In the genomic region with DNA sequence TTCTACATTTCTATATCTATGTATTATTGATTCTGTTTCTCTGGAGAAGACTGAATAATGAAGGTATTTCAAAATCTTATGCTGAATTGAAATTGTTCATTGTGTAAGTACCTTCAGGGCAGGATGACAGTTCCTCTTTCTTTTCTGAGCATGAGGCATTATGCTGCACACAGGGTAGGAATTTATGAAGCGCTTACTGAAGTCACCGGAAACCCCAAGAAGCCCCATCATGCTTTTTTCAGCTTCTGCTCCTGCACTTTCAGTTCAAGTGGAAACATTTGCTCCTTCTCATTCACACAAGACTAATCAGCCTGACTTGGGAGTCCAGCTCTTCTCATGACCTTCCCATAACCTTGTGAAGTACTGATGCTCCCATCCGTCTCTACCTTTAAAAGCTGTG, we compare ENCODE assay signal across 12 cellular contexts.
DNase-seq lines count a peak whose midpoint lies in the region; ATAC-seq and FAIRE-seq lines count a peak whose summit lies in the region.
"Had no signal": no experiment of that assay in that cellular context is flagged by ENCODE, and none has a peak within 500 bp of the region (broad histone marks: within the 10 kb centered on the region; RNA-seq: fewer than 3 reads in every experiment).

No MANE protein-coding gene starts in this region.

- H3K4me2 ChIP-seq in mesenchymal stem cell (ENCODE audit: low read length, poor library complexity, severe bottlenecking): no peak overlapping the region
- H3K4me2 ChIP-seq: KMS-11 had no signal

- DNase-seq in mesenchymal stem cell: peak; percentile 0
- no peak for DNase-seq in HTR-8/SVneo (ENCODE audit: insufficient read length, low spot score)
- no peak for DNase-seq in NCI-H2171 treated with DMSO at 0.1 percent for 48 hours (lab: John Stamatoyannopoulos, UW)
- DNase-seq in stimulated activated naive CD4-positive, alpha-beta T cell (lab: John Stamatoyannopoulos, UW): no peak
- DNase-seq in ureter (ENCODE audit: low spot score): no peak
- DNase-seq: activated naive CD8-positive, alpha-beta T cell treated with anti-CD3 and anti-CD28 coated beads, Interleukin-2, amount 10 ng/mL, durations not matched to agents 7 days and 5 days; stimulated activated CD4-positive, alpha-beta T cell treated with anti-CD3 and anti-CD28 coated beads, Interleukin-4, amount 100 ng/mL, for 4 hours had no signal

- no peaks in the 10 kb centered on the region for H3K79me1 ChIP-seq in mesenchymal stem cell (replicated peaks; ENCODE audit: low read length, poor library complexity, severe bottlenecking)

- H2BK120ac ChIP-seq in mesenchymal stem cell (ENCODE audit: low read depth, low read length): no peak overlapping the region

- no peak overlapping the region for H2BK15ac ChIP-seq in mesenchymal stem cell (ENCODE audit: low read depth, poor library complexity, severe bottlenecking)

- no peak overlapping the region for H2AK5ac ChIP-seq in mesenchymal stem cell (ENCODE audit: low read length, severe bottlenecking)

- H3K36me3 ChIP-seq in mesenchymal stem cell (ENCODE audit: control insufficient read depth in 1 of 2, insufficient read depth in 2 of 2, low read depth in 1 of 2, low read length in 2 of 2): no peaks in the 10 kb centered on the region
- H3K36me3 ChIP-seq: SJSA1 had no signal

- H4K91ac ChIP-seq in mesenchymal stem cell (ENCODE audit: low read length): no peak overlapping the region

- no peak overlapping the region for H4K8ac ChIP-seq in mesenchymal stem cell (ENCODE audit: low read length)

- H3K9me3 ChIP-seq in mesenchymal stem cell (ENCODE audit: control insufficient read depth, low read length): no peaks in the 10 kb centered on the region
- H3K9me3 ChIP-seq: SJSA1 had no signal

- no peak overlapping the region for H2BK5ac ChIP-seq in mesenchymal stem cell (ENCODE audit: low read depth, low read length, poor library complexity, severe bottlenecking)

- no peak overlapping the region for H3K27ac ChIP-seq in mesenchymal stem cell (ENCODE audit: low read length, poor library complexity, severe bottlenecking)
- H3K27ac ChIP-seq: KMS-11, SJSA1 had no signal

- H2BK12ac ChIP-seq in mesenchymal stem cell (ENCODE audit: low read length in 2 of 2): no peak overlapping the region

- no peak overlapping the region for H3K18ac ChIP-seq in mesenchymal stem cell (ENCODE audit: low read depth in 1 of 2, low read length in 2 of 2)

- no peak overlapping the region for H3K4me3 ChIP-seq in mesenchymal stem cell (ENCODE audit: insufficient read depth in 1 of 2, low read depth in 1 of 2, low read length in 2 of 2)
- H3K4me3 ChIP-seq: SJSA1 had no signal

- ATAC-seq in GM18861 (IDR thresholded peaks at IDR 0.05; ENCODE audit: unreplicated experiment): peak; percentile 52
- peak; percentile 83 for ATAC-seq in GM21717 (IDR thresholded peaks at IDR 0.05; ENCODE audit: unreplicated experiment)
- peak; percentile 68 for ATAC-seq in HG03520 (IDR thresholded peaks at IDR 0.05; ENCODE audit: unreplicated experiment)

- peaks cover 3 to 4% of the 10 kb centered on the region in 2 experiments for H3K27me3 ChIP-seq in mesenchymal stem cell (ENCODE audit: control insufficient read depth in 1 of 2, insufficient read depth in 1 of 2, low read length in 2 of 2)
- H3K27me3 ChIP-seq: SJSA1 had no signal

- FAIRE-seq in HTR-8/SVneo (lab: Jason Lieb, UNC): no peak

- H3K14ac ChIP-seq in mesenchymal stem cell (ENCODE audit: low read length in 2 of 2): no peak overlapping the region

- H2AFZ ChIP-seq in mesenchymal stem cell (ENCODE audit: low read depth, low read length): no peak overlapping the region

- no peak overlapping the region for H3K4ac ChIP-seq in mesenchymal stem cell (ENCODE audit: low read depth in 1 of 2, low read length in 2 of 2)

- WGBS in mesenchymal stem cell: 90% methylated on average over 3 of the region's 3 CpGs

- H3K23ac ChIP-seq in mesenchymal stem cell (ENCODE audit: low read length in 2 of 2): no peak overlapping the region

- no peak overlapping the region for H3K9ac ChIP-seq in mesenchymal stem cell (ENCODE audit: low read length)
- H3K9ac ChIP-seq: KMS-11 had no signal

- H3K4me1 ChIP-seq in mesenchymal stem cell (ENCODE audit: control insufficient read depth, insufficient read depth, low read depth, low read length): no peaks in the 10 kb centered on the region
- H3K4me1 ChIP-seq: SJSA1 had no signal
